Comparison of ENCODE assay signal across 11 cellular contexts in the genomic region with DNA sequence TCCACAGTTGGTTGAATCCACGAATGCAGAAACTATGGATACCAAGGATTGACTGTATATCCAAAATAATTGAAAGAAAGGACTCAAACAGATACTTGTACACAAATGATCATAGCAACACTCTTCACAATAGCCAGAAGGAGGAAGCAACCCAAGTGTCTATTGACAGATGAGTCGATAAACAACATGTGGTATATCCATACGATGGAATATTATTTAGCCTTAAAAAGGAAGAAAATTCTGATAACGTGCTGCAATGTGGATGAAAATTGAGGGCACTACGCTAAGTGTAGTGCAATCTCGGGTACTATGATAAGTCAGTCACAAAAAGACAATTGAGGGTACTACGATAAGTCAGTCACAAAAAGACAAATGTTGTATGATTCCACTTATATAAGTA.
"Had no signal": no experiment of that assay in that cellular context is flagged by ENCODE, and none has a peak within 500 bp of the region (broad histone marks: within the 10 kb centered on the region; RNA-seq: fewer than 3 reads in every experiment).

No MANE protein-coding gene starts in this region.

- H3K27ac ChIP-seq: GM23248 had no signal

- DNase-seq: GM23248, GOT3, H7, H9, HCEC 1CT, HFFc6 had no signal

- H3K4me1 ChIP-seq: HAP-1 had no signal

- FAIRE-seq: H1, H54 had no signal

- ATAC-seq: GM23338, HCT116 had no signal

- H3K4me3 ChIP-seq: GM23248, GM23338, HAP-1 had no signal

- H3K9ac ChIP-seq: GM23248 had no signal

- H3K9me3 ChIP-seq: HAP-1 had no signal

- H2AFZ ChIP-seq: GM23248, GM23338 had no signal

- H3K4me2 ChIP-seq: GM23338 had no signal

- H3K36me3 ChIP-seq: HAP-1 had no signal
